In genomic region chr2:150485114-150485870, GRCh38 we compare ENCODE assay signal across 8 cellular contexts. TPM values are rescaled to one million over a fixed set of nuclear protein-coding genes. Genes with fewer than 3 reads are reported as not detected.
DNase-seq lines count a peak whose midpoint lies in the region; ATAC-seq and TF ChIP-seq lines count a peak whose summit lies in the region.

No MANE protein-coding gene starts in this region.

- peak overlapping the region; percentile 99 to 100 for H3K27ac ChIP-seq in ascending aorta

- H3K36me3 ChIP-seq in ascending aorta: no peaks in the 10 kb centered on the region

- DNase-seq in 8988T (peak; percentile 50), NCI-H187 (lab: John Stamatoyannopoulos, UW) (peak; percentile 36 to 39), ascending aorta (ENCODE audit: low spot score in 2 of 2) (peak; percentile 52 to 90), hypothalamus (lab: John Stamatoyannopoulos, UW) (peak in 34 of 51 donors; percentile 2 to 88 (median 40)), retinal pigment epithelial cell (ENCODE audit: low read depth) (no peak), NOMO-1 (lab: John Stamatoyannopoulos, UW; ENCODE audit: unreplicated experiment in 2 of 2) (no peak)

- peaks cover 6 to 36% of the 10 kb centered on the region in 2 donors for H3K4me1 ChIP-seq in ascending aorta

- no peaks in the 10 kb centered on the region for H3K9me3 ChIP-seq in ascending aorta

- TF ChIP-seq CTCF in ascending aorta (IDR thresholded peaks at IDR 0.05) (peak; percentile 16 to 18 (median 16)), retinal pigment epithelial cell (conservative IDR thresholded peaks at IDR 0.05; ENCODE audit: low read depth, low read length) (peak; percentile 37)

- H3K4me3 ChIP-seq in ascending aorta: peak overlapping the region; percentile 81 to 88
- H3K4me3 ChIP-seq in retinal pigment epithelial cell (ENCODE audit: low read length): peak overlapping the region; percentile 99

- ATAC-seq in GM18867 (IDR thresholded peaks at IDR 0.05; ENCODE audit: unreplicated experiment): peak; percentile 58
- no peak for ATAC-seq in HG03135 (IDR thresholded peaks at IDR 0.05; ENCODE audit: unreplicated experiment)

- intact Hi-C loops in ascending aorta (cut with DNase I): loop anchor here (5.0 to 10.0 kb wide), 3 partner anchors 318 to 1840 kb away; partner anchors contain the start of gene EPC2

- no peaks in the 10 kb centered on the region for H3K27me3 ChIP-seq in ascending aorta

RNA-seq across cellular contexts. Expression of gene RND3, which starts 2.2 kb away (rescaled TPM):
- total RNA-seq in ascending aorta: 10.7 TPM

Comparison
In these comparisons a context has a peak if more than half of its experiments do, and no peak if none do; other contexts are left out.
1. DNase-seq: peak in 8988T (single experiment), NCI-H187 (2 of 2), ascending aorta (2 of 2) and hypothalamus (34 of 51); none in retinal pigment epithelial cell (single experiment) and NOMO-1 (0 of 2).